In the genomic region with DNA sequence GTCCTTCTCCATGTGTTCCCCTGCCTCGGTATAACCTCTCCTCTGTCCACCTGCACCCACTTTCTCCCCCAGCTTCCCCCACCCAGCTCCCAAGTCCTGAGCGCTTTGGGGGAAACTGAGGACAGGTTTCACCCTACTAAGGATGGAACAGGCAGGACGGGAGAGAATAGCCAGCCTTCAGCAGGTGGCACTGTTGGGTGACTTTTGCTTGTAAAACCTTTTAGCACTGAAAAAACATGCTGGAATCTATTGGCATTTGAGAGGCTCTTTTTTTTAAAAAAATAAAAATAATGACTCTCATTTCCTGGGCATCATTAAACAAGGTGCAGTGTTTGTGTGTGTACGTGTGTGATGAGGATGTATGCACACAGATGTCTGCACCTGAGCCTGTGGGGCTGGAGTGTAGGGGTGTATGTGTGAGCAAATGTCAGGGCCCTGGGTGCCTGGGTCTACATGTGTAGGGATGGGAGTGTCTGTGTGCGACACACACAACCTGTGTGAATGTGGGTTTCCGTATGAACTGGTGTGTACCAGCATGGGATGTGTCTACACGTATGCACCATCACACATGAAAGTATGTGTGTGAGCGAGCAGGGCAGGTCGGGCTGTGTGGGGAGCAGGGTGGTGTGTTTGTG, we compare ENCODE assay signal across 9 cellular contexts.
DNase-seq lines count a peak whose midpoint lies in the region; ATAC-seq and TF ChIP-seq lines count a peak whose summit lies in the region.
"Had no signal": no experiment of that assay in that cellular context is flagged by ENCODE, and none has a peak within 500 bp of the region (broad histone marks: within the 10 kb centered on the region; RNA-seq: fewer than 3 reads in every experiment).

No MANE protein-coding gene starts in this region.

- H3K4me2 ChIP-seq in DOHH2 (ENCODE audit: low read length) = no peak overlapping the region

- H3K9me2 ChIP-seq in DOHH2 (replicated peaks; ENCODE audit: control insufficient read depth, low read length) = no peaks in the 10 kb centered on the region

- H3K36me3 ChIP-seq in DOHH2 (ENCODE audit: control insufficient read depth, low read length) (no peaks in the 10 kb centered on the region), heart right ventricle (no peaks in the 10 kb centered on the region), sigmoid colon (no peaks in the 10 kb centered on the region)
- H3K36me3 ChIP-seq: neutrophil had no signal

- no peaks in the 10 kb centered on the region for H3K36me3 Mint-ChIP-seq in activated CD8-positive, alpha-beta T cell treated with anti-CD3 and anti-CD28 coated beads, Interleukin-2, amount 10 ng/mL, durations not matched to agents 7 days and 5 days (ENCODE audit: low read depth)

- CTCF ChIA-PET in activated CD8-positive, alpha-beta T cell treated with anti-CD3 and anti-CD28 coated beads, Interleukin-2, amount 10 ng/mL, durations not matched to agents 7 days and 5 days (lab: Charles Lee) = interaction anchor here (0.8 kb wide), 1 partner anchor 446 kb away, joined by 3 read pairs; no protein-coding TSS in a partner anchor

- H3K4me3 ChIP-seq in DOHH2 (ENCODE audit: low read length) (no peak overlapping the region), heart right ventricle (no peak overlapping the region), sigmoid colon (no peak overlapping the region)

- DNase-seq in Kasumi-1 (lab: John Stamatoyannopoulos, UW) (peak; percentile 67 to 75), heart right ventricle (peak in 1 of 2 donors; percentile 39), sigmoid colon (no peak), NCI-H2107 (lab: John Stamatoyannopoulos, UW) (no peak)
- DNase-seq in activated CD8-positive, alpha-beta T cell treated with anti-CD3 and anti-CD28 coated beads, Interleukin-2, amount 10 ng/mL, durations not matched to agents 7 days and 5 days = peak; percentile 38

- TF ChIP-seq POLR2A in sigmoid colon (IDR thresholded peaks at IDR 0.05) = no peak

- H3K27me3 Mint-ChIP-seq in activated CD8-positive, alpha-beta T cell treated with anti-CD3 and anti-CD28 coated beads, Interleukin-2, amount 10 ng/mL, durations not matched to agents 7 days and 5 days (ENCODE audit: low read depth) = peaks cover 9% of the 10 kb centered on the region

- H3K4me3 Mint-ChIP-seq in activated CD8-positive, alpha-beta T cell treated with anti-CD3 and anti-CD28 coated beads, Interleukin-2, amount 10 ng/mL, durations not matched to agents 7 days and 5 days = no peak overlapping the region

- H3K9me3 Mint-ChIP-seq in activated CD8-positive, alpha-beta T cell treated with anti-CD3 and anti-CD28 coated beads, Interleukin-2, amount 10 ng/mL, durations not matched to agents 7 days and 5 days (ENCODE audit: insufficient read depth) = no peaks in the 10 kb centered on the region

- TF ChIP-seq EP300 in sigmoid colon (IDR thresholded peaks at IDR 0.05) = no peak

- TF ChIP-seq CTCF in DOHH2 (IDR thresholded peaks at IDR 0.05; ENCODE audit: low read depth, low read length, poor library complexity, severe bottlenecking) = peak; percentile 37
- TF ChIP-seq CTCF in heart right ventricle (IDR thresholded peaks at IDR 0.05) = peak; percentile 19 to 66 (median 51)
- TF ChIP-seq CTCF in sigmoid colon (IDR thresholded peaks at IDR 0.05) = peak; percentile 37 to 53 (median 47)

- H3K9me3 ChIP-seq in DOHH2 (ENCODE audit: control insufficient read depth, insufficient read depth, low read length) (no peaks in the 10 kb centered on the region), heart right ventricle (no peaks in the 10 kb centered on the region), sigmoid colon (no peaks in the 10 kb centered on the region)
- H3K9me3 ChIP-seq: neutrophil had no signal

- H3K4me1 ChIP-seq in DOHH2 (ENCODE audit: control insufficient read depth, low read length) (peaks cover 12% of the 10 kb centered on the region), heart right ventricle (peaks cover 20 to 40% (median 25%) of the 10 kb centered on the region in 9 donors), sigmoid colon (peaks cover 0 to 39% (median 33%) of the 10 kb centered on the region in 4 donors)

- intact Hi-C loops in heart right ventricle (cut with DNase I) = loop anchor here (2.0 to 10.0 kb wide), 8 partner anchors 443 to 993 kb away; a partner anchor contains a TSS
- intact Hi-C loops in sigmoid colon (cut with DNase I) = loop anchor here (2.0 to 10.0 kb wide), 4 partner anchors 546 to 985 kb away; a partner anchor contains a TSS

- 73 to 77% methylated on average over 9 of the region's 9 CpGs for WGBS in heart right ventricle, 2 donors
- 71 to 78% methylated on average over 9 of the region's 9 CpGs for WGBS in sigmoid colon, 2 donors

- no peaks in the 10 kb centered on the region for H3K79me2 ChIP-seq in DOHH2 (ENCODE audit: control insufficient read depth, low read length)

- H4K20me1 ChIP-seq in DOHH2 (ENCODE audit: control insufficient read depth, insufficient read depth, low read depth, low read length) = no peaks in the 10 kb centered on the region

- POLR2A ChIA-PET in activated CD8-positive, alpha-beta T cell treated with anti-CD3 and anti-CD28 coated beads, Interleukin-2, amount 10 ng/mL, durations not matched to agents 7 days and 5 days (lab: Charles Lee) = no interaction called here

- no peak overlapping the region for H3K27ac ChIP-seq in DOHH2 (ENCODE audit: low read depth, low read length)
- peak overlapping the region in 4 of 10 donors; percentile 1 to 56 (median 12) for H3K27ac ChIP-seq in heart right ventricle
- peak overlapping the region; percentile 41 to 64 (median 44) for H3K27ac ChIP-seq in sigmoid colon
- H3K27ac ChIP-seq: neutrophil had no signal

- no peaks in the 10 kb centered on the region for H3F3A ChIP-seq in DOHH2 (ENCODE audit: control insufficient read depth, insufficient read depth)

- H3K27ac Mint-ChIP-seq in activated CD8-positive, alpha-beta T cell treated with anti-CD3 and anti-CD28 coated beads, Interleukin-2, amount 10 ng/mL, durations not matched to agents 7 days and 5 days = no peak overlapping the region

- H3K27me3 ChIP-seq in DOHH2 (ENCODE audit: control insufficient read depth, low read length) (no peaks in the 10 kb centered on the region), heart right ventricle (no peaks in the 10 kb centered on the region), sigmoid colon (no peaks in the 10 kb centered on the region)

- ATAC-seq in activated CD8-positive, alpha-beta T cell treated with anti-CD3 and anti-CD28 coated beads, Interleukin-2, amount 10 ng/mL, durations not matched to agents 7 days and 5 days = no peak
- ATAC-seq in heart right ventricle (peak in 5 of 8 donors; percentile 1 to 40 (median 12)), HG03565 (IDR thresholded peaks at IDR 0.05; ENCODE audit: unreplicated experiment) (no peak), HG02938 (IDR thresholded peaks at IDR 0.05; ENCODE audit: unreplicated experiment) (no peak)

- peaks cover 22% of the 10 kb centered on the region for H3K4me1 Mint-ChIP-seq in activated CD8-positive, alpha-beta T cell treated with anti-CD3 and anti-CD28 coated beads, Interleukin-2, amount 10 ng/mL, durations not matched to agents 7 days and 5 days (ENCODE audit: low read depth)

Comparison
In these comparisons a context has a peak if more than half of its experiments do, and no peak if none do; other contexts are left out.
1. DNase-seq: peak in Kasumi-1 (2 of 2) and activated CD8-positive, alpha-beta T cell treated with anti-CD3 and anti-CD28 coated beads, Interleukin-2, amount 10 ng/mL, durations not matched to agents 7 days and 5 days (single experiment); none in sigmoid colon (single experiment) and NCI-H2107 (single experiment).
2. ATAC-seq: peak in heart right ventricle (5 of 8); none in activated CD8-positive, alpha-beta T cell treated with anti-CD3 and anti-CD28 coated beads, Interleukin-2, amount 10 ng/mL, durations not matched to agents 7 days and 5 days (single experiment), HG03565 (single experiment) and HG02938 (single experiment).
3. Peak in every context shown above with its lines, with median percentiles within 50 percentile points of each other: CTCF ChIP-seq.